30 cellular contexts compared by ENCODE assay signal in the genomic region with DNA sequence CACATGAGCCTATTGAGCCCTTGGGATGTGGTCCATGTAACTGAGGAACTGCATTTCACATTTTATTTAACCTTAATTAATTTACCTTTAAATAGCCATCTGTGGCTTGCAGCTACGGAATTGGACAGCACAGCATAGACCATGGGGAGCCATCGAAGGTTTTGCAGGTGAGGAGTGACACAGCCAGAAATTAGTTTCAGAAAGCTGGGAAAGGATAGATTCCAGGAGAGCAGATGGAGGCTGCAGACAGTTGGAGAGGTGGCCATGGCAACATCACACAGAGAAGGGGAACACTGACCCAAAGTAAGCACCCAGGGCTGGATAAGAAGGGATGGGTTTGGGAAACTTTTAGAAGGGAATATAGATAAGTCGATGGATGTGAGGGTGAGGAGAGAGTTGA.
"Had no signal": no experiment of that assay in that cellular context is flagged by ENCODE, and none has a peak within 500 bp of the region (broad histone marks: within the 10 kb centered on the region; RNA-seq: fewer than 3 reads in every experiment).

No MANE protein-coding gene starts in this region.

- H3K36me3 Mint-ChIP-seq: activated naive CD4-positive, alpha-beta T cell treated with anti-CD3 and anti-CD28 coated beads, Interleukin-2, amount 50 U/mL, for 24 hours; activated naive CD8-positive, alpha-beta T cell treated with anti-CD3 and anti-CD28 coated beads for 36 hours had no signal

- ATAC-seq: activated CD4-positive, CD25-positive, alpha-beta regulatory T cell treated with anti-CD3 and anti-CD28 coated beads, Interleukin-2, amount 50 U/mL, for 24 hours; activated CD8-positive, alpha-beta T cell treated with anti-CD3 and anti-CD28 coated beads for 36 hours; activated naive CD8-positive, alpha-beta T cell treated with anti-CD3 and anti-CD28 coated beads, Interleukin-2, amount 50 U/mL, for 24 hours; activated T-cell treated with anti-CD3 and anti-CD28 coated beads, Interleukin-2, amount 50 U/mL, for 4 hours; body of pancreas; esophagus mucosa; heart left ventricle; T-helper 17 cell had no signal

- H3K9me3 ChIP-seq: adrenal gland, body of pancreas had no signal

- H3K4me3 ChIP-seq: adrenal gland, body of pancreas, heart left ventricle had no signal

- H3K27me3 ChIP-seq: body of pancreas had no signal

- H3K4me1 ChIP-seq: adrenal gland, body of pancreas, heart left ventricle had no signal

- H3K9me3 Mint-ChIP-seq: activated B cell treated with CpG ODN at 0.5 μM for 24 hours; activated naive CD4-positive, alpha-beta T cell treated with anti-CD3 and anti-CD28 coated beads, Interleukin-2, amount 50 U/mL, for 24 hours; activated naive CD8-positive, alpha-beta T cell treated with anti-CD3 and anti-CD28 coated beads for 36 hours; activated T-helper 1 cell treated with anti-CD3 and anti-CD28 coated beads, Interleukin-12 subunit alpha, Interleukin-12 subunit beta, Interleukin-2, Interleukin-4 antibody, amounts not matched to agents 30 ng/mL and 10 ng/mL and 1 ng/mL, durations not matched to agents 14 hours and 24 hours and 36 hours; activated T-helper 2 cell treated with anti-CD3 and anti-CD28 coated beads, Interferon-gamma antibody, Interleukin-2, Interleukin-4, amounts not matched to agents 10 μg/mL and 5 μg/mL and 100 μg/mL, durations not matched to agents 14 hours and 24 hours and 36 hours; T-helper 2 cell treated with Interferon-gamma antibody and Interleukin-4, amounts not matched to agents 5 μg/mL and 100 μg/mL, for 36 hours had no signal

- DNase-seq: activated B cell treated with CpG ODN at 0.5 μM for 24 hours; activated CD4-positive, alpha-beta T cell treated with anti-CD3 and anti-CD28 coated beads for 48 hours; activated CD4-positive, alpha-beta T cell treated with anti-CD3 and anti-CD28 coated beads, Interleukin-2, amount 50 U/mL, for 1 hour; activated CD4-positive, alpha-beta T cell treated with anti-CD3 and anti-CD28 coated beads, Interleukin-2, amount 50 U/mL, for 48 hours; activated CD8-positive, alpha-beta T cell treated with anti-CD3 and anti-CD28 coated beads for 36 hours; activated effector memory CD4-positive, alpha-beta T cell treated with anti-CD3 and anti-CD28 coated beads, Interleukin-2, amount 50 U/mL, for 16 hours; activated naive CD4-positive, alpha-beta T cell treated with anti-CD3 and anti-CD28 coated beads for 36 hours; activated naive CD8-positive, alpha-beta T cell treated with anti-CD3 and anti-CD28 coated beads for 36 hours; activated naive CD8-positive, alpha-beta T cell treated with anti-CD3 and anti-CD28 coated beads, Interleukin-2, amount 50 U/mL, for 24 hours; activated T-cell treated with anti-CD3 and anti-CD28 coated beads, Interleukin-2, amount 50 U/mL, for 4 hours; amygdala; aorta; body of pancreas; central memory CD4-positive, alpha-beta T cell; effector CD8-positive, alpha-beta T cell; foreskin fibroblast; glutamatergic neuron; heart left ventricle; SW 1271; T-helper 1 cell; T-helper 17 cell; T1000; WERI-Rb-1 had no signal

- H3K27ac Mint-ChIP-seq: activated B cell treated with CpG ODN at 0.5 μM for 24 hours; activated CD8-positive, alpha-beta T cell treated with anti-CD3 and anti-CD28 coated beads for 36 hours; activated naive CD4-positive, alpha-beta T cell treated with anti-CD3 and anti-CD28 coated beads for 36 hours; activated naive CD4-positive, alpha-beta T cell treated with anti-CD3 and anti-CD28 coated beads, Interleukin-2, amount 50 U/mL, for 24 hours; activated naive CD8-positive, alpha-beta T cell treated with anti-CD3 and anti-CD28 coated beads for 36 hours; activated naive CD8-positive, alpha-beta T cell treated with anti-CD3 and anti-CD28 coated beads, Interleukin-2, amount 50 U/mL, for 24 hours; activated T-helper 1 cell treated with anti-CD3 and anti-CD28 coated beads, Interleukin-12 subunit alpha, Interleukin-12 subunit beta, Interleukin-2, Interleukin-4 antibody, amounts not matched to agents 30 ng/mL and 10 ng/mL and 1 ng/mL, durations not matched to agents 14 hours and 24 hours and 36 hours; activated T-helper 2 cell treated with anti-CD3 and anti-CD28 coated beads, Interferon-gamma antibody, Interleukin-2, Interleukin-4, amounts not matched to agents 10 μg/mL and 5 μg/mL and 100 μg/mL, durations not matched to agents 14 hours and 24 hours and 36 hours; T-helper 17 cell; T-helper 2 cell treated with Interferon-gamma antibody and Interleukin-4, amounts not matched to agents 5 μg/mL and 100 μg/mL, for 36 hours had no signal

- H3K4me3 Mint-ChIP-seq: activated B cell treated with CpG ODN at 0.5 μM for 24 hours; activated CD8-positive, alpha-beta T cell treated with anti-CD3 and anti-CD28 coated beads for 36 hours; activated naive CD4-positive, alpha-beta T cell treated with anti-CD3 and anti-CD28 coated beads for 36 hours; activated naive CD4-positive, alpha-beta T cell treated with anti-CD3 and anti-CD28 coated beads, Interleukin-2, amount 50 U/mL, for 24 hours; activated naive CD8-positive, alpha-beta T cell treated with anti-CD3 and anti-CD28 coated beads for 36 hours; activated naive CD8-positive, alpha-beta T cell treated with anti-CD3 and anti-CD28 coated beads, Interleukin-2, amount 50 U/mL, for 24 hours; activated T-cell treated with anti-CD3 and anti-CD28 coated beads, Interleukin-2, amount 50 U/mL, for 4 hours; activated T-helper 1 cell treated with anti-CD3 and anti-CD28 coated beads, Interleukin-12 subunit alpha, Interleukin-12 subunit beta, Interleukin-2, Interleukin-4 antibody, amounts not matched to agents 30 ng/mL and 10 ng/mL and 1 ng/mL, durations not matched to agents 14 hours and 24 hours and 36 hours; T-helper 17 cell; T-helper 2 cell treated with Interferon-gamma antibody and Interleukin-4, amounts not matched to agents 5 μg/mL and 100 μg/mL, for 36 hours had no signal

- H3K27ac ChIP-seq: adrenal gland, body of pancreas, heart left ventricle, WERI-Rb-1 had no signal

- H3K4me1 Mint-ChIP-seq: activated B cell treated with CpG ODN at 0.5 μM for 24 hours; activated naive CD4-positive, alpha-beta T cell treated with anti-CD3 and anti-CD28 coated beads, Interleukin-2, amount 50 U/mL, for 24 hours; activated naive CD8-positive, alpha-beta T cell treated with anti-CD3 and anti-CD28 coated beads for 36 hours; activated naive CD8-positive, alpha-beta T cell treated with anti-CD3 and anti-CD28 coated beads, Interleukin-2, amount 50 U/mL, for 24 hours; T-helper 17 cell had no signal
